Comparison of ENCODE assay signal across 12 cellular contexts in genomic region chr9:36802171-36802920, GRCh38.
A peak's percentile ranks its signal among the peaks of the same experiment; 100 is the strongest.
DNase-seq lines count a peak whose midpoint lies in the region; ATAC-seq and TF ChIP-seq lines count a peak whose summit lies in the region.
"Had no signal": no experiment of that assay in that cellular context is flagged by ENCODE, and none has a peak within 500 bp of the region (broad histone marks: within the 10 kb centered on the region; RNA-seq: fewer than 3 reads in every experiment).

No MANE protein-coding gene starts in this region.

- H3K4me3 ChIP-seq in HFF-Myc (replicated peaks; ENCODE audit: low read depth, low read length) (no peak overlapping the region), RWPE2 (ENCODE audit: severe bottlenecking) (no peak overlapping the region), foreskin fibroblast (ENCODE audit: low read depth in 1 of 2, low read length in 2 of 2) (peak overlapping the region in 1 of 2 donors; percentile 28), esophagus squamous epithelium (no peak overlapping the region)
- H3K4me3 ChIP-seq: cardiac muscle cell, ovary had no signal

- no peaks in the 10 kb centered on the region for H3K4me1 ChIP-seq in RWPE2 (ENCODE audit: insufficient read depth, poor library complexity, severe bottlenecking)
- no peaks in the 10 kb centered on the region for H3K4me1 ChIP-seq in esophagus squamous epithelium

- intact Hi-C loops in sciatic nerve (cut with DNase I) (no loop called here), esophagus squamous epithelium (cut with DNase I) (no loop called here)

- no peak overlapping the region for H3K27ac ChIP-seq in RWPE2 (ENCODE audit: poor library complexity, severe bottlenecking)
- no peak overlapping the region for H3K27ac ChIP-seq in esophagus squamous epithelium
- H3K27ac ChIP-seq: cardiac muscle cell, ovary had no signal

- no peaks in the 10 kb centered on the region for H3K27me3 ChIP-seq in RWPE2 (ENCODE audit: insufficient read depth, poor library complexity, severe bottlenecking)
- peaks cover 0 to 51% (median 0%) of the 10 kb centered on the region in 4 donors for H3K27me3 ChIP-seq in esophagus squamous epithelium
- H3K27me3 ChIP-seq: cardiac muscle cell, ovary had no signal

- peak; percentile 25 for DNase-seq in HFF-Myc (ENCODE audit: extremely low read depth, low read depth)
- no peak for DNase-seq in RWPE2 (ENCODE audit: low spot score)
- peak; percentile 70 to 85 for DNase-seq in foreskin fibroblast
- peak; percentile 23 for DNase-seq in sciatic nerve (ENCODE audit: low spot score)
- DNase-seq in stimulated activated naive CD4-positive, alpha-beta T cell treated with Interleukin-2 at 50 U/mL for 16 hours (lab: John Stamatoyannopoulos, UW) = no peak
- no peak for DNase-seq in DMS79 (lab: John Stamatoyannopoulos, UW)
- no peak for DNase-seq in esophagus squamous epithelium (lab: John Stamatoyannopoulos, UW)
- DNase-seq: activated CD4-positive, alpha-beta memory T cell treated with anti-CD3 and anti-CD28 coated beads for 36 hours; ovary; SHP77 treated with DMSO at 0.1 percent for 48 hours had no signal

- TF ChIP-seq POLR2A in esophagus squamous epithelium (IDR thresholded peaks at IDR 0.05) = no peak

- H3K36me3 ChIP-seq in RWPE2 (ENCODE audit: low read depth) (no peaks in the 10 kb centered on the region), esophagus squamous epithelium (no peaks in the 10 kb centered on the region)
- H3K36me3 ChIP-seq: cardiac muscle cell, ovary had no signal

- ATAC-seq in RWPE2 (ENCODE audit: low read depth) = peak; percentile 83
- peak; percentile 77 for ATAC-seq in sciatic nerve
- no peak for ATAC-seq in HG03175 (IDR thresholded peaks at IDR 0.05; ENCODE audit: unreplicated experiment)

- TF ChIP-seq CTCF in HFF-Myc (IDR thresholded peaks at IDR 0.05; ENCODE audit: low read depth, low read length, missing control alignments) = no peak
- no peak for TF ChIP-seq CTCF in RWPE2 (IDR thresholded peaks at IDR 0.05; ENCODE audit: poor library complexity, severe bottlenecking)
- TF ChIP-seq CTCF in foreskin fibroblast (IDR thresholded peaks at IDR 0.05; ENCODE audit: low read depth, low read length) = no peak
- no peak for TF ChIP-seq CTCF in esophagus squamous epithelium (IDR thresholded peaks at IDR 0.05)

- H3K9me3 ChIP-seq in RWPE2 (ENCODE audit: severe bottlenecking) (no peaks in the 10 kb centered on the region), esophagus squamous epithelium (no peaks in the 10 kb centered on the region)
- H3K9me3 ChIP-seq: ovary had no signal

- WGBS in esophagus squamous epithelium, 2 donors = 31 to 38% methylated on average over 13 to 14 of the region's 16 CpGs

Comparison
In these comparisons a context has a peak if more than half of its experiments do, and no peak if none do; other contexts are left out.
1. DNase-seq: peak in HFF-Myc (single experiment), foreskin fibroblast (2 of 2) and sciatic nerve (single experiment); none in RWPE2 (single experiment), stimulated activated naive CD4-positive, alpha-beta T cell treated with Interleukin-2 at 50 U/mL for 16 hours (single experiment), DMS79 (single experiment) and esophagus squamous epithelium (single experiment).